Comparison of ENCODE assay signal across 8 cellular contexts in the genomic region with DNA sequence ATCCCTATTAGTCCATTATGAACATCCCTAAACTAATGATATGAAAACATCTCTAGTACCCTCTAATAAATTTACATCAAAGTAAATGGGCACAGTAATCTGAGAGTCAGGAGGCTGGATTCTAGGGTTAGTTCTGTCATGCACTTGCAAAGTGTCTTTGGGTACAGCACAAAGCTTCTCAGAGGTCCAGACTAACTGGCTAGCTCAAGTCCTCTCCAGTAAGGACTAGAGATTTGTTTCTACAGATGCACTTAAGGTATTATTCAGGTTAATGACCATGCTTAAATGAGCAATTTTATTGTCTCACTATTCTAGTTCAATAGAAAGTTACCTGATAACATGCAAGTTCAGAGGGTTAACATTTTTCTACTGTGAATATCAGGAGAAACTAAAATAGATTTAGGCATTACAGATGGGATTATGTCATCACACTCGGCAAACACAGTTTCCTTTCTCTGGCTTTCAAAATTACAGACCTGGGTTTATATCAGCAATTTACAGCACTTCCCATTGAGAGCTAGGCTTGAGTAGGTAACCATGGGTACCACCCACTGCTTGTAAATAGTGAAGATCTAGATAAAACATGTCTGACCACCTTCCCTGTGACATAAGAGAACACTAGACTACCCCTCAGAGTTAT.
DNase-seq lines count a peak whose midpoint lies in the region; ATAC-seq and TF ChIP-seq lines count a peak whose summit lies in the region.

No MANE protein-coding gene starts in this region.

- no peak overlapping the region for H3K27ac ChIP-seq in foreskin keratinocyte
- no peak overlapping the region for H3K27ac ChIP-seq in adrenal gland

- TF ChIP-seq CTCF in foreskin keratinocyte (conservative IDR thresholded peaks at IDR 0.05) (no peak), adrenal gland (IDR thresholded peaks at IDR 0.05) (no peak)

- H3K36me3 ChIP-seq in adrenal gland (replicated peaks in 1 of 2), result no peaks in the 10 kb centered on the region

- DNase-seq in COLO668 (lab: John Stamatoyannopoulos, UW; ENCODE audit: unreplicated experiment), result peak; percentile 1
- DNase-seq in SHP77 treated with DMSO at 0.1 percent for 48 hours (lab: John Stamatoyannopoulos, UW), result peak; percentile 23
- peak; percentile 54 to 61 for DNase-seq in foreskin keratinocyte
- DNase-seq in MV-4-11 (lab: John Stamatoyannopoulos, UW), result no peak
- no peak for DNase-seq in adrenal gland
- no peak for DNase-seq in RPMI8226

- H3K4me1 ChIP-seq in foreskin keratinocyte (peaks cover 4% of the 10 kb centered on the region), adrenal gland (replicated peaks in 1 of 2) (no peaks in the 10 kb centered on the region)

- intact Hi-C loops in adrenal gland (cut with DNase I), result no loop called here

- no peaks in the 10 kb centered on the region for H3K9me3 ChIP-seq in adrenal gland (replicated peaks in 1 of 3)

- ATAC-seq in HG02610 (IDR thresholded peaks at IDR 0.05; ENCODE audit: unreplicated experiment) (peak; percentile 56), foreskin keratinocyte (peak; percentile 54), HG03039 (IDR thresholded peaks at IDR 0.05; ENCODE audit: unreplicated experiment) (no peak)

- no peak for TF ChIP-seq POLR2A in adrenal gland (IDR thresholded peaks at IDR 0.05)

- WGBS in adrenal gland, 4 donors, result 26 to 46% (median 39%) methylated on average over 1 of the region's 1 CpG

- H3K27me3 ChIP-seq in foreskin keratinocyte (no peaks in the 10 kb centered on the region), adrenal gland (no peaks in the 10 kb centered on the region)

- H3K4me3 ChIP-seq in adrenal gland, result no peak overlapping the region

Comparison
In these comparisons a context has a peak if more than half of its experiments do, and no peak if none do; other contexts are left out.
1. DNase-seq: peak in COLO668 (single experiment), SHP77 treated with DMSO at 0.1 percent for 48 hours (single experiment) and foreskin keratinocyte (2 of 2); none in MV-4-11 (single experiment), adrenal gland (0 of 7) and RPMI8226 (single experiment).